In the genomic region with DNA sequence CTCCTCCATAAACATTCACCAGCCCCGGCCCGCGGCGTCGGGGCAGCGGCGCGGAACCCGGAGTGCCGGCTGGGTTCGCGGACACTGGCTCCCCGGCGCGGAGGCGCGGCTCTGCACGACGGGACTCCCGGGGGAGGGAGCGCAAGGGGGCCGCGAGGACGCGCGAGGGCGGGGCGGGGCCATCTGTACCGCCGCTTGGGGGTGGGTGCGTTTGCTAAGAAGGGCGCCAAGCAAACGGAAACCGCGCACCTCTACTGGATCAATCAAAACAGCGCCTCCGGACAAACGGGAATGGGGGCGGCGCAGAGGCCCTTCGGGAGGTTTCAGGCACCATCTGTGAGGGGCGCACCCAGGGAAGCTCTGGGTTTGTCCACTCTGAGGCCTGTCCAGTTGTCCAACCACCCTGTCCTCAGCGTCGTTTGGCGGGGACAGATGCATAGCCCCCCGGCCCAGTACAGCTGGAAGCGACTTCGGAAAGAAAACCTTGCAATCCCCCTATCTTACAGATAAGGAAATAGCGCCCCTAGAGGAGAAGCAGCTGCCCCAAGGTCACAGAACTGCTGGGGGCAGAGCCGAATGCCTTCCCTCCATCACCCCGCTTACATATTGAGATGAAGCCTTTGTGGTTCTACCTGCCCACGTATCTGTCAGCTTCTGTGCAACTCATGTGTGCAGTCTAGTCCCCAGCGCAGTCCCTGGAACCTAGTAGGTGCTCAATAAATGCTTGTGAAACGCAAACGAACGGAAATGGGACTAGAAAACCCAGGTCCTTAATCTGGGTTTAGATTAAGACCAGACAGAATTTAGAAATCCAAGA, we compare ENCODE assay signal across 8 cellular contexts. TPM values are rescaled to one million over a fixed set of nuclear protein-coding genes. Genes with fewer than 3 reads are reported as not detected.
DNase-seq lines count a peak whose midpoint lies in the region; ATAC-seq and TF ChIP-seq lines count a peak whose summit lies in the region.

No MANE protein-coding gene starts in this region.

- no peak overlapping the region for H2BK120ac ChIP-seq in trophoblast cell (ENCODE audit: insufficient read depth, low read length, poor library complexity)

- H2AK5ac ChIP-seq in trophoblast cell (ENCODE audit: low read length): no peak overlapping the region

- peak overlapping the region; percentile 72 for H3K4me3 Mint-ChIP-seq in activated naive CD4-positive, alpha-beta T cell treated with anti-CD3 and anti-CD28 coated beads, Interleukin-2, amount 10 ng/mL, durations not matched to agents 7 days and 5 days
- H3K4me3 Mint-ChIP-seq in type B pancreatic cell: peak overlapping the region; percentile 82

- peak overlapping the region; percentile 22; the same call in 1 of the 2 replicates for H3K9ac ChIP-seq in KMS-11
- no peak overlapping the region for H3K9ac ChIP-seq in SK-N-SH
- H3K9ac ChIP-seq in trophoblast cell (ENCODE audit: low read length): no peak overlapping the region

- H3K4me2 ChIP-seq in KMS-11 (peak overlapping the region; percentile 86), SK-N-SH (peak overlapping the region; percentile 88), trophoblast cell (ENCODE audit: low read length) (peak overlapping the region; percentile 90)

- 47% methylated on average over 14 of the region's 56 CpGs for WGBS in SK-N-SH (ENCODE audit: low lambda C conversion rate)
- WGBS in trophoblast cell (ENCODE audit: extremely low coverage, insufficient coverage, insufficient read length): no CpG with 5 or more reads among the region's 56 CpGs

- peak; percentile 64 for TF ChIP-seq RAD21 in SK-N-SH (IDR thresholded peaks at IDR 0.05; ENCODE audit: low read length)

- no peak for TF ChIP-seq EP300 in SK-N-SH (IDR thresholded peaks at IDR 0.05; ENCODE audit: borderline replicate concordance in 1 of 2, low read depth in 1 of 2, low read length in 1 of 2)

- DNase-seq in AG04450 (ENCODE audit: low read depth, low spot score) (peak; percentile 10), SK-N-SH (peak; percentile 90), Right ventricle myocardium inferior (ENCODE audit: missing footprints) (no peak), trophoblast cell (peak in 1 of 2 donors; percentile 47), type B pancreatic cell (ENCODE audit: extremely low spot score, unreplicated experiment) (no peak)
- peak; percentile 79 for DNase-seq in activated naive CD4-positive, alpha-beta T cell treated with anti-CD3 and anti-CD28 coated beads, Interleukin-2, amount 10 ng/mL, durations not matched to agents 7 days and 5 days

- no peak overlapping the region for H3K4ac ChIP-seq in trophoblast cell (ENCODE audit: low read depth, low read length)

- H3K27ac ChIP-seq in AG04450 (ENCODE audit: low read depth, low read length): no peak overlapping the region
- H3K27ac ChIP-seq in KMS-11: no peak overlapping the region
- H3K27ac ChIP-seq in SK-N-SH (ENCODE audit: low read depth in 2 of 2, low read length in 1 of 2): no peak overlapping the region
- no peak overlapping the region for H3K27ac ChIP-seq in trophoblast cell (ENCODE audit: low read depth, low read length)

- no peaks in the 10 kb centered on the region for H3K9me2 ChIP-seq in SK-N-SH

- TF ChIP-seq CTCF in AG04450 (IDR thresholded peaks at IDR 0.05; ENCODE audit: low read depth, low read length): peak; percentile 83
- peak; percentile 90 for TF ChIP-seq CTCF in KMS-11 (conservative IDR thresholded peaks at IDR 0.05; ENCODE audit: low read depth, low read length)
- TF ChIP-seq CTCF in SK-N-SH (IDR thresholded peaks at IDR 0.05): peak; percentile 79
- TF ChIP-seq CTCF in type B pancreatic cell (conservative IDR thresholded peaks at IDR 0.05): peak; percentile 91

- H2BK12ac ChIP-seq in trophoblast cell (ENCODE audit: low read length): no peak overlapping the region

- H3K27me3 ChIP-seq in AG04450 (ENCODE audit: control insufficient read depth, insufficient read depth, low read length): peaks cover 29% of the 10 kb centered on the region
- no peaks in the 10 kb centered on the region for H3K27me3 ChIP-seq in KMS-11 (ENCODE audit: insufficient read depth, low read depth)
- H3K27me3 ChIP-seq in SK-N-SH (ENCODE audit: insufficient read depth): peaks cover 10% of the 10 kb centered on the region
- H3K27me3 ChIP-seq in trophoblast cell (ENCODE audit: insufficient read depth, low read length): peaks cover 10% of the 10 kb centered on the region

- CTCF ChIA-PET in AG04450 (lab: Charles Lee) (interaction anchor here (0.6 to 4.1 kb wide), 24 partner anchors 9 to 434 kb away, joined by 3 to 93 read pairs (median 4); no protein-coding TSS in a partner anchor), SK-N-SH (lab: Yijun Ruan, JAX) (interaction anchor here (0.8 to 27.2 kb wide), 29 partner anchors 15 to 159 kb away, joined by 3 to 894 read pairs (median 5); a partner anchor contains a TSS)
- CTCF ChIA-PET in activated naive CD4-positive, alpha-beta T cell treated with anti-CD3 and anti-CD28 coated beads, Interleukin-2, amount 10 ng/mL, durations not matched to agents 7 days and 5 days (lab: Charles Lee): interaction anchor here (0.6 to 8.2 kb wide), 16 partner anchors 12 to 699 kb away, joined by 3 to 99 read pairs (median 4); no protein-coding TSS in a partner anchor

- no peaks in the 10 kb centered on the region for H3F3A ChIP-seq in SK-N-SH (replicated peaks; ENCODE audit: insufficient read depth)

- peaks cover 62% of the 10 kb centered on the region for H3K27me3 Mint-ChIP-seq in activated naive CD4-positive, alpha-beta T cell treated with anti-CD3 and anti-CD28 coated beads, Interleukin-2, amount 10 ng/mL, durations not matched to agents 7 days and 5 days
- H3K27me3 Mint-ChIP-seq in type B pancreatic cell: peaks cover 58% of the 10 kb centered on the region

- H4K91ac ChIP-seq in trophoblast cell (ENCODE audit: low read depth, low read length): no peak overlapping the region

- POLR2A ChIA-PET in AG04450 (lab: Yijun Ruan, JAX) (no interaction called here), SK-N-SH (lab: Yijun Ruan, JAX) (interaction anchor here (1.1 kb wide), 2 partner anchors 11 to 124 kb away, joined by 3 to 4 read pairs; a partner anchor contains a TSS)

- peak overlapping the region; percentile 61 for H3K4me3 ChIP-seq in AG04450 (ENCODE audit: low read depth, low read length)
- H3K4me3 ChIP-seq in KMS-11 (IDR thresholded peaks at IDR 0.05; ENCODE audit: insufficient read depth, low read depth, low read length): no peak overlapping the region
- peak overlapping the region; percentile 51 to 64 for H3K4me3 ChIP-seq in SK-N-SH (ENCODE audit: low read depth in 2 of 2, low read length in 1 of 2)
- H3K4me3 ChIP-seq in trophoblast cell (ENCODE audit: low read depth, low read length): peak overlapping the region; percentile 59

- H3K36me3 Mint-ChIP-seq in activated naive CD4-positive, alpha-beta T cell treated with anti-CD3 and anti-CD28 coated beads, Interleukin-2, amount 10 ng/mL, durations not matched to agents 7 days and 5 days: no peaks in the 10 kb centered on the region
- H3K36me3 Mint-ChIP-seq in type B pancreatic cell: no peaks in the 10 kb centered on the region

- H3K18ac ChIP-seq in trophoblast cell (ENCODE audit: low read length): no peak overlapping the region

- H3K9me3 Mint-ChIP-seq in activated naive CD4-positive, alpha-beta T cell treated with anti-CD3 and anti-CD28 coated beads, Interleukin-2, amount 10 ng/mL, durations not matched to agents 7 days and 5 days: no peaks in the 10 kb centered on the region
- H3K9me3 Mint-ChIP-seq in type B pancreatic cell: no peaks in the 10 kb centered on the region

- peaks cover 9% of the 10 kb centered on the region for H3K4me1 ChIP-seq in KMS-11 (ENCODE audit: low read depth, poor library complexity, severe bottlenecking)
- H3K4me1 ChIP-seq in SK-N-SH (ENCODE audit: control insufficient read depth in 1 of 2, insufficient read depth in 2 of 2, low read depth in 1 of 2, low read length in 1 of 2): peaks cover 0 to 5% of the 10 kb centered on the region in 2 experiments; a peak in 1 of 4 replicates
- H3K4me1 ChIP-seq in trophoblast cell (ENCODE audit: control insufficient read depth in 1 of 2, insufficient read depth in 2 of 2, low read length in 2 of 2): peaks cover 0 to 3% of the 10 kb centered on the region in 2 experiments

- no peak overlapping the region for H4K12ac ChIP-seq in trophoblast cell (ENCODE audit: low read depth, low read length)

- H3K27ac Mint-ChIP-seq in activated naive CD4-positive, alpha-beta T cell treated with anti-CD3 and anti-CD28 coated beads, Interleukin-2, amount 10 ng/mL, durations not matched to agents 7 days and 5 days: no peak overlapping the region
- no peak overlapping the region for H3K27ac Mint-ChIP-seq in type B pancreatic cell

- no peaks in the 10 kb centered on the region for H3K79me2 ChIP-seq in KMS-11 (ENCODE audit: insufficient read depth, low read depth)
- H3K79me2 ChIP-seq in SK-N-SH (ENCODE audit: insufficient read depth): no peaks in the 10 kb centered on the region
- no peaks in the 10 kb centered on the region for H3K79me2 ChIP-seq in trophoblast cell (ENCODE audit: control insufficient read depth, insufficient read depth, low read length, poor library complexity)

- ATAC-seq in GM18907 (IDR thresholded peaks at IDR 0.05; ENCODE audit: unreplicated experiment) (peak; percentile 59), Right ventricle myocardium inferior (peak; percentile 76)

- no peaks in the 10 kb centered on the region for H3K79me1 ChIP-seq in trophoblast cell (ENCODE audit: low read length)

- peak overlapping the region; percentile 93 for H2AFZ ChIP-seq in KMS-11 (ENCODE audit: low read depth)
- peak overlapping the region; percentile 94 for H2AFZ ChIP-seq in SK-N-SH (ENCODE audit: low read depth)
- peak overlapping the region; percentile 81 for H2AFZ ChIP-seq in trophoblast cell (ENCODE audit: insufficient read depth, low read length, poor library complexity)

- no peak overlapping the region for H4K8ac ChIP-seq in trophoblast cell (ENCODE audit: low read depth, low read length)

- no peak overlapping the region for H3K23ac ChIP-seq in trophoblast cell (ENCODE audit: low read length)

- H3K14ac ChIP-seq in trophoblast cell (ENCODE audit: low read length): no peak overlapping the region

- H4K20me1 ChIP-seq in KMS-11 (ENCODE audit: insufficient read depth) (no peaks in the 10 kb centered on the region), SK-N-SH (ENCODE audit: insufficient read depth) (no peaks in the 10 kb centered on the region)

- intact Hi-C loops in Right ventricle myocardium inferior (cut with DNase I): no loop called here

- H3K4me1 Mint-ChIP-seq in activated naive CD4-positive, alpha-beta T cell treated with anti-CD3 and anti-CD28 coated beads, Interleukin-2, amount 10 ng/mL, durations not matched to agents 7 days and 5 days: peaks cover 22% of the 10 kb centered on the region
- peaks cover 20% of the 10 kb centered on the region for H3K4me1 Mint-ChIP-seq in type B pancreatic cell (ENCODE audit: unreplicated experiment)

- no peak overlapping the region for H2BK5ac ChIP-seq in trophoblast cell (ENCODE audit: low read depth, low read length, poor library complexity)

- H3K36me3 ChIP-seq in KMS-11 (ENCODE audit: insufficient read depth) (no peaks in the 10 kb centered on the region), SK-N-SH (replicated peaks in 1 of 2; ENCODE audit: control insufficient read depth in 1 of 2, insufficient read depth in 2 of 2, low read length in 1 of 2) (no peaks in the 10 kb centered on the region), trophoblast cell (ENCODE audit: control insufficient read depth in 1 of 2, insufficient read depth in 2 of 2, low read length in 2 of 2) (no peaks in the 10 kb centered on the region)

- H3K9me3 ChIP-seq in AG04450 (ENCODE audit: control insufficient read depth, insufficient read depth, low read length) (no peaks in the 10 kb centered on the region), SK-N-SH (no peaks in the 10 kb centered on the region), trophoblast cell (ENCODE audit: insufficient read depth, low read depth, low read length) (no peaks in the 10 kb centered on the region)

RNA-seq across cellular contexts. Expression of a gene that starts 10.7 kb away (rescaled TPM):
- polyA plus RNA-seq in AG04450 (2011; rRNA removed) (0.01 and 0.02 TPM in 2 replicates), SK-N-SH (2012; rRNA removed) (0.02 and 0.05 TPM in 2 replicates)
- polyA minus RNA-seq in AG04450 (2011; rRNA and poly(A)+ RNA removed): 0.09 TPM in 1 of 2 replicates, not detected in the other
- 0.01 and 0.03 TPM in 2 replicates for polyA plus RNA-seq in SK-N-SH (2012; cell fraction: cytosol; rRNA removed)
- polyA plus RNA-seq in SK-N-SH (2012; cell fraction: nucleus; rRNA removed): 0.06 and 0.09 TPM in 2 replicates
- total RNA-seq in Right ventricle myocardium inferior (0.08 TPM), type B pancreatic cell (ENCODE audit: low replicate concordance) (2.2 and 55.7 TPM in 2 replicates)
- polyA plus RNA-seq in trophoblast cell (2013): 0.16 and 0.21 TPM in 2 replicates

Comparison
In these comparisons a context has a peak if more than half of its experiments do, and no peak if none do; other contexts are left out.
1. DNase-seq: peak in AG04450 (single experiment), SK-N-SH (single experiment) and activated naive CD4-positive, alpha-beta T cell treated with anti-CD3 and anti-CD28 coated beads, Interleukin-2, amount 10 ng/mL, durations not matched to agents 7 days and 5 days (single experiment); none in Right ventricle myocardium inferior (single experiment) and type B pancreatic cell (single experiment).
2. Peak in every context shown above with its lines, with median percentiles within 50 percentile points of each other: CTCF ChIP-seq, H2AFZ ChIP-seq and H3K4me2 ChIP-seq.